ENCODE assay signal across 14 cellular contexts in the genomic region with DNA sequence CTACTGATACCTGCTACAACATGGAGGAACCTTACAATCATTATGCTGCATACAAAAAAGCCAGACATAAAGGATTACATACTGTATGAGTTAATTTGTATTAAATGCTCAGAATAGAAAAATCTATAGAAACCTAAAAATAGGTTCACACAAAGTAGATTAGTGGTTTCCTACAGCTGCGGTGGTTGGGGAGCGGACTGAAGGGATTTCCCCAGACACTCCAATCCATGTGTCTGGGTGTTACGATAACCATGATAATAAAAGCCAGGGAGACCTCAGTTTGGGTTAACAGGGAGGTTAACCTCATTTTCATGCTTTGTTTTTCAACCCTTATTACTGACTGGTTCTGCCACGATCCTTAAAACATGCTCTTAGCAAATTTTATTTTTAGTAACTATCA.
"Had no signal": no experiment of that assay in that cellular context is flagged by ENCODE, and none has a peak within 500 bp of the region (broad histone marks: within the 10 kb centered on the region; RNA-seq: fewer than 3 reads in every experiment).

No MANE protein-coding gene starts in this region.

- H3K27ac Mint-ChIP-seq: activated T-cell treated with anti-CD3 and anti-CD28 coated beads, Interleukin-2, amount 50 U/mL, for 72 hours; memory B cell; T-helper 17 cell had no signal

- DNase-seq: activated CD4-positive, CD25-positive, alpha-beta regulatory T cell; activated gamma-delta T cell treated with Interleukin-2 at 50 U/mL for 16 hours; activated T-cell treated with anti-CD3 and anti-CD28 coated beads, Interleukin-2, amount 50 U/mL, for 72 hours; colonic mucosa; effector CD4-positive, alpha-beta T cell; heart right ventricle; kidney; left ventricle myocardium inferior; stimulated activated CD4-positive, alpha-beta T cell treated with anti-CD3 and anti-CD28 coated beads, Interleukin-4, amount 100 ng/mL, for 1 hour; stimulated activated CD8-positive, alpha-beta memory T cell treated with anti-CD3 and anti-CD28 coated beads, Interleukin-4, amount 100 ng/mL, for 48 hours; T-helper 17 cell; thyroid gland had no signal

- H3K4me3 Mint-ChIP-seq: activated T-cell treated with anti-CD3 and anti-CD28 coated beads, Interleukin-2, amount 50 U/mL, for 72 hours; memory B cell; neural crest cell; T-helper 17 cell had no signal

- ATAC-seq: activated T-cell treated with anti-CD3 and anti-CD28 coated beads, Interleukin-2, amount 50 U/mL, for 72 hours; heart right ventricle; T-helper 17 cell had no signal

- H3K4me1 Mint-ChIP-seq: neural crest cell, T-helper 17 cell had no signal
